In genomic region chr14:34895277-34895676, GRCh38 we compare ENCODE assay signal across 1 cellular context.
TF ChIP-seq lines count a peak whose summit lies in the region.

No MANE protein-coding gene starts in this region.

TF ChIP-seq in A549, 52 proteins besides CTCF, POLR2A, EP300 and RAD21 (continued from another document):
- TF ChIP-seq, protein P1, sequence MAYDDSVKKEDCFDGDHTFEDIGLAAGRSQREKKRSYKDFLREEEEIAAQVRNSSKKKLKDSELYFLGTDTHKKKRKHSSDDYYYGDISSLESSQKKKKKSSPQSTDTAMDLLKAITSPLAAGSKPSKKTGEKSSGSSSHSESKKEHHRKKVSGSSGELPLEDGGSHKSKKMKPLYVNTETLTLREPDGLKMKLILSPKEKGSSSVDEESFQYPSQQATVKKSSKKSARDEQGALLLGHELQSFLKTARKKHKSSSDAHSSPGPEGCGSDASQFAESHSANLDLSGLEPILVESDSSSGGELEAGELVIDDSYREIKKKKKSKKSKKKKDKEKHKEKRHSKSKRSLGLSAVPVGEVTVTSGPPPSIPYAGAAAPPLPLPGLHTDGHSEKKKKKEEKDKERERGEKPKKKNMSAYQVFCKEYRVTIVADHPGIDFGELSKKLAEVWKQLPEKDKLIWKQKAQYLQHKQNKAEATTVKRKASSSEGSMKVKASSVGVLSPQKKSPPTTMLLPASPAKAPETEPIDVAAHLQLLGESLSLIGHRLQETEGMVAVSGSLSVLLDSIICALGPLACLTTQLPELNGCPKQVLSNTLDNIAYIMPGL (CRISPR knock-in tag; IDR thresholded peaks at IDR 0.05; ENCODE audit: borderline replicate concordance): no peak
- TF ChIP-seq ZNF302 (CRISPR knock-in tag; IDR thresholded peaks at IDR 0.05) (no peak), POLR2AphosphoS2 (conservative IDR thresholded peaks at IDR 0.05; ENCODE audit: low read length) (no peak)
